11 cellular contexts compared by ENCODE assay signal in the genomic region with DNA sequence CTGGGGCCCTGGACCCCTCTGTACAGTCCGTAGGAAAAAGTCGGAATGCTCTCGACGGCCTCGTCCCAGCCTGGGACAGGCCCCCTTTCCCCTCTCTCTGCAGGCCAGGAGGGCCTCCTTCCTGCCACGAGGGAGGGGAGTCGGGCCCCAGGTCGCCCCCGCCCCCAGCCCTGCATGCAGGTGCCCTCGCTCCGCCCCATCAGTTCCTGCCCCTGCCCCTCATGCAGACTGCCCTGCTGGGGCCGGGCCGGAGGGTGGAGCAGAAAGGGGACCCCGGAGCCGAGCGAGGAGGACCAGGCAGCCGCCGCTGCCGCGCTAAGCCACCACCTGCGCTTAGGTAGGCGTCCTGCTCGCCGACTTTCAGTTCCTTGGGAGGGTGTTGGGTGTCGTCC. TPM values are rescaled to one million over a fixed set of nuclear protein-coding genes. Genes with fewer than 3 reads are reported as not detected.
A peak's percentile ranks its signal among the peaks of the same experiment; 100 is the strongest.
DNase-seq lines count a peak whose midpoint lies in the region; ATAC-seq and TF ChIP-seq lines count a peak whose summit lies in the region.
"Had no signal": no experiment of that assay in that cellular context is flagged by ENCODE, and none has a peak within 500 bp of the region (broad histone marks: within the 10 kb centered on the region; RNA-seq: fewer than 3 reads in every experiment).

No MANE protein-coding gene starts in this region.

- intact Hi-C loops in left ventricle myocardium inferior (cut with micrococcal nuclease) (no loop called here), Right ventricle myocardium superior (cut with DNase I) (loop anchor here (2.0 kb wide), 1 partner anchor 113 kb away; no protein-coding TSS in a partner anchor), ascending aorta (cut with DNase I) (no loop called here), right lobe of liver (cut with DNase I) (loop anchor here in 1 of 2 donors (10.0 kb wide), 1 partner anchor 61 kb away; no protein-coding TSS in a partner anchor), vagina (cut with DNase I) (no loop called here)

- no peak for ATAC-seq in Right ventricle myocardium superior (ENCODE audit: poor library complexity)
- ATAC-seq in right lobe of liver: no peak
- ATAC-seq: activated T-cell treated with anti-CD3 and anti-CD28 coated beads, Interleukin-2, amount 50 U/mL, for 72 hours had no signal

- WGBS in right lobe of liver (ENCODE audit: insufficient coverage, low coverage, low lambda C conversion rate, missing lambda C conversion rate): 20% methylated on average over 2 of the region's 25 CpGs

- no peak for TF ChIP-seq POLR2A in right lobe of liver (IDR thresholded peaks at IDR 0.05)
- no peak for TF ChIP-seq POLR2A in vagina (IDR thresholded peaks at IDR 0.05)

- H3K4me3 ChIP-seq in left ventricle myocardium inferior: peak overlapping the region; percentile 70
- H3K4me3 ChIP-seq in ascending aorta: peak overlapping the region in 1 of 2 donors; percentile 20
- H3K4me3 ChIP-seq in right lobe of liver: no peak overlapping the region
- peak overlapping the region; percentile 6 to 21 for H3K4me3 ChIP-seq in vagina

- H3K36me3 ChIP-seq in left ventricle myocardium inferior (peaks cover 16% of the 10 kb centered on the region), ascending aorta (peaks cover 11 to 16% of the 10 kb centered on the region in 2 donors), right lobe of liver (peaks cover 0 to 3% (median 0%) of the 10 kb centered on the region in 4 donors), vagina (no peaks in the 10 kb centered on the region)

- DNase-seq in left ventricle myocardium inferior (no peak), Right ventricle myocardium superior (no peak), ascending aorta (ENCODE audit: low spot score in 2 of 2) (peak in 1 of 2 donors; percentile 63), right lobe of liver (peak in 2 of 3 donors; percentile 37 to 53), vagina (ENCODE audit: extremely low spot score in 2 of 2) (no peak), T-helper 9 cell (no peak), NCI-H2171 (lab: John Stamatoyannopoulos, UW) (no peak), H4 (ENCODE audit: low spot score) (no peak)
- DNase-seq: C1 segment of cervical spinal cord, islet precursor cell had no signal

- H3K9me3 ChIP-seq in left ventricle myocardium inferior (replicated peaks): no peaks in the 10 kb centered on the region
- no peaks in the 10 kb centered on the region for H3K9me3 ChIP-seq in ascending aorta
- H3K9me3 ChIP-seq in right lobe of liver: no peaks in the 10 kb centered on the region
- H3K9me3 ChIP-seq in vagina: no peaks in the 10 kb centered on the region

- no peaks in the 10 kb centered on the region for H3K27me3 ChIP-seq in left ventricle myocardium inferior (ENCODE audit: low read depth)
- no peaks in the 10 kb centered on the region for H3K27me3 ChIP-seq in ascending aorta
- H3K27me3 ChIP-seq in right lobe of liver: peaks cover 0 to 6% of the 10 kb centered on the region in 2 donors
- no peaks in the 10 kb centered on the region for H3K27me3 ChIP-seq in vagina

- TF ChIP-seq CTCF in left ventricle myocardium inferior (IDR thresholded peaks at IDR 0.05; ENCODE audit: borderline replicate concordance): no peak
- TF ChIP-seq CTCF in ascending aorta (IDR thresholded peaks at IDR 0.05): no peak
- no peak for TF ChIP-seq CTCF in right lobe of liver (IDR thresholded peaks at IDR 0.05)
- TF ChIP-seq CTCF in vagina (IDR thresholded peaks at IDR 0.05): no peak

- H3K4me1 ChIP-seq in left ventricle myocardium inferior (peaks cover 94% of the 10 kb centered on the region), ascending aorta (peaks cover 29 to 47% of the 10 kb centered on the region in 2 donors), right lobe of liver (peaks cover 0 to 29% (median 3%) of the 10 kb centered on the region in 4 donors), vagina (peaks cover 82% of the 10 kb centered on the region)

- H3K27ac ChIP-seq in left ventricle myocardium inferior (replicated peaks) (peak overlapping the region; percentile 97), ascending aorta (peak overlapping the region; percentile 58 to 94), right lobe of liver (no peak overlapping the region), vagina (peak overlapping the region; percentile 90)

RNA-seq across cellular contexts. Expression of a gene that starts 7.3 kb away (rescaled TPM):
- total RNA-seq in left ventricle myocardium inferior (6.3 TPM), Right ventricle myocardium superior (7.2 TPM), ascending aorta (46.7 TPM), right lobe of liver (1 to 10 TPM; 1.1 to 3.7 (median 2.3) TPM), vagina (11.5 TPM)
- total RNA-seq in H4 (2014; rRNA removed; shearing (Covaris generic)): not detected in 2 replicates

RNA-seq across cellular contexts. Expression of a gene that starts 21.2 kb away (rescaled TPM):
- total RNA-seq in left ventricle myocardium inferior: 19.6 TPM
- 18.4 TPM for total RNA-seq in Right ventricle myocardium superior
- total RNA-seq in ascending aorta: 17.3 TPM
- 10 to 100 TPM; 15.0 to 20.5 (median 17.2) TPM for total RNA-seq in right lobe of liver
- total RNA-seq in vagina: 28.0 TPM
- total RNA-seq in H4 (2014; rRNA removed; shearing (Covaris generic)): 22.5 and 35.1 TPM in 2 replicates

RNA-seq across cellular contexts. Expression of a gene that starts 22.7 kb away (rescaled TPM):
- total RNA-seq in left ventricle myocardium inferior (35.4 TPM), Right ventricle myocardium superior (44.6 TPM), ascending aorta (35.5 TPM), right lobe of liver (10 to 100 TPM; 19.2 to 30.3 (median 26.4) TPM), vagina (22.6 TPM)
- total RNA-seq in H4 (2014; rRNA removed; shearing (Covaris generic)): 46.2 and 55.0 TPM in 2 replicates

RNA-seq across cellular contexts. Expression of a gene that starts 54.8 kb away (rescaled TPM):
- 39.2 TPM for total RNA-seq in left ventricle myocardium inferior
- total RNA-seq in Right ventricle myocardium superior: 38.2 TPM
- 31.6 TPM for total RNA-seq in ascending aorta
- total RNA-seq in right lobe of liver: 10 to 100 TPM; 18.2 to 41.5 (median 23.4) TPM
- 71.5 TPM for total RNA-seq in vagina
- 68.5 and 94.4 TPM in 2 replicates for total RNA-seq in H4 (2014; rRNA removed; shearing (Covaris generic))

RNA-seq across cellular contexts. Expression of a gene that starts 54.8 kb away (rescaled TPM):
- total RNA-seq in left ventricle myocardium inferior: 17.3 TPM
- 17.7 TPM for total RNA-seq in Right ventricle myocardium superior
- 907 TPM for total RNA-seq in ascending aorta
- total RNA-seq in right lobe of liver: 10 to 100 TPM; 19.1 to 86.6 (median 23.8) TPM
- total RNA-seq in vagina: 152 TPM
- total RNA-seq in H4 (2014; rRNA removed; shearing (Covaris generic)): 6.4 and 14.6 TPM in 2 replicates

Comparison
In these comparisons a context has a peak if more than half of its experiments do, and no peak if none do; other contexts are left out.
1. DNase-seq: peak in right lobe of liver (2 of 3); none in left ventricle myocardium inferior (single experiment), Right ventricle myocardium superior (single experiment), vagina (0 of 2), T-helper 9 cell (single experiment), NCI-H2171 (single experiment) and H4 (single experiment).
2. H3K27ac ChIP-seq: peak in left ventricle myocardium inferior (single experiment), ascending aorta (2 of 2) and vagina (single experiment); none in right lobe of liver (0 of 3).
3. H3K4me3 ChIP-seq: peak in left ventricle myocardium inferior (single experiment) and vagina (2 of 2); none in right lobe of liver (0 of 3).